28 cellular contexts compared by ENCODE assay signal in the genomic region with DNA sequence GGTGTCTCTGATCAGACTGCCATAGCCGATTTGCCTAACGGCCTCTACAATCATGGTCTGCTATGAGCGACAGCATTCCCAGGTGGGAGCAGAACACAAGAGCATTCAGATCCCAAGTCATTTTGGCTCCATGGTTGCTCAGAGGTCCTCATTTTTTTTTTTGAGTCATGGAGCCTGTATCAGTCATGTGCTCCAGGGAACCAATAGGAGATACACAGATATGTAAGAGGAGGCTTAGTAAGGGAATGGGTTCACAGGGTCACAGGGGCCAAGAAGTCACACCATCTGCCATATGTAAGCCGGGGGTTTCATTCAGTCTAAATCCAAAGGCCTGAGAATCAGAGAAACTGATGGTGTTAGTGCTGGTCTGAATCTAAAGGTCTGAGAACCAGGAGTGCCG.
"Had no signal": no experiment of that assay in that cellular context is flagged by ENCODE, and none has a peak within 500 bp of the region (broad histone marks: within the 10 kb centered on the region; RNA-seq: fewer than 3 reads in every experiment).

No MANE protein-coding gene starts in this region.

- H3K4me1 ChIP-seq: foreskin keratinocyte had no signal

- H3K36me3 ChIP-seq: brain microvascular endothelial cell, gastrocnemius medialis, WERI-Rb-1 had no signal

- H3K27me3 ChIP-seq: brain microvascular endothelial cell, dorsolateral prefrontal cortex, foreskin keratinocyte, gastrocnemius medialis, heart right ventricle had no signal

- ATAC-seq: activated CD4-positive, CD25-positive, alpha-beta regulatory T cell treated with anti-CD3 and anti-CD28 coated beads, Interleukin-2, amount 50 U/mL, for 24 hours; activated T-cell treated with anti-CD3 and anti-CD28 coated beads, Interleukin-2, amount 50 U/mL, for 4 hours; activated T-helper 17 cell treated with anti-CD3 and anti-CD28 coated beads, Interleukin-2, amount 50 U/mL, for 72 hours; esophagus mucosa; foreskin keratinocyte; gastrocnemius medialis; heart right ventricle; T-helper 17 cell had no signal

- H3K9me3 ChIP-seq: gastrocnemius medialis, heart right ventricle had no signal

- DNase-seq: activated B cell treated with CpG ODN at 0.5 μM for 24 hours; activated CD4-positive, alpha-beta memory T cell treated with anti-CD3 and anti-CD28 coated beads for 36 hours; activated CD4-positive, alpha-beta T cell treated with anti-CD3 and anti-CD28 coated beads, Interleukin-2, amount 10 ng/mL, durations not matched to agents 24 days and 14 days; activated CD8-positive, alpha-beta memory T cell treated with anti-CD3 and anti-CD28 coated beads for 24 hours; activated effector memory CD4-positive, alpha-beta T cell treated with Interleukin-2 at 50 U/mL for 16 hours; activated gamma-delta T cell treated with Interleukin-2 at 50 U/mL for 16 hours; activated naive CD4-positive, alpha-beta T cell treated with anti-CD3 and anti-CD28 coated beads, Interleukin-2, amount 50 U/mL, for 16 hours; activated naive CD4-positive, alpha-beta T cell treated with Interleukin-2 at 50 U/mL for 16 hours; activated T-cell treated with anti-CD3 and anti-CD28 coated beads, Interleukin-2, amount 50 U/mL, for 4 hours; anterior cingulate cortex; brain microvascular endothelial cell; dorsolateral prefrontal cortex; effector memory CD4-positive, alpha-beta T cell; endodermal cell; foreskin keratinocyte; gastrocnemius medialis; heart right ventricle; hippocampal formation; T-helper 1 cell; T-helper 17 cell; T1000; WERI-Rb-1 had no signal

- FAIRE-seq: astrocyte, bronchial epithelial cell had no signal

- H3K27ac ChIP-seq: brain microvascular endothelial cell, coronary artery, dorsolateral prefrontal cortex, foreskin keratinocyte, gastrocnemius medialis, heart right ventricle, WERI-Rb-1 had no signal

- H3K4me3 ChIP-seq: coronary artery, dorsolateral prefrontal cortex, gastrocnemius medialis, heart right ventricle had no signal
